Comparison of ENCODE assay signal across 25 cellular contexts in genomic region chr5:140037012-140037411, GRCh38. TPM values are rescaled to one million over a fixed set of nuclear protein-coding genes. Genes with fewer than 3 reads are reported as not detected.
A peak's percentile ranks its signal among the peaks of the same experiment; 100 is the strongest.
DNase-seq lines count a peak whose midpoint lies in the region; ATAC-seq, FAIRE-seq and TF ChIP-seq lines count a peak whose summit lies in the region.
"Had no signal": no experiment of that assay in that cellular context is flagged by ENCODE, and none has a peak within 500 bp of the region (broad histone marks: within the 10 kb centered on the region; RNA-seq: fewer than 3 reads in every experiment).

No MANE protein-coding gene starts in this region.

- peaks cover 9% of the 10 kb centered on the region; the same call in 1 of the 2 replicates for H3K9me3 ChIP-seq in Panc1 (ENCODE audit: control insufficient read depth, insufficient read depth, low read depth, low read length)
- H3K9me3 ChIP-seq in skeletal muscle tissue (ENCODE audit: control insufficient read depth in 3 of 3, low read length in 3 of 3), result no peaks in the 10 kb centered on the region

- H3K4me1 ChIP-seq in Panc1 (ENCODE audit: control insufficient read depth, insufficient read depth, low read length), result peaks cover 36% of the 10 kb centered on the region
- peaks cover 19 to 41% (median 35%) of the 10 kb centered on the region in 3 donors for H3K4me1 ChIP-seq in skeletal muscle tissue (ENCODE audit: control insufficient read depth in 3 of 3, insufficient read depth in 3 of 3, low read length in 3 of 3)

- peak overlapping the region; percentile 98 for H3K27ac ChIP-seq in Panc1 (ENCODE audit: low read length)
- peak overlapping the region; percentile 86 for H3K27ac ChIP-seq in skeletal muscle tissue (ENCODE audit: low read depth, low read length)
- H3K27ac ChIP-seq: GM23248, RWPE1 had no signal

- POLR2A ChIA-PET in Panc1 (lab: Charles Lee), result no interaction called here

- no TSS peak for BruUV-seq in Panc1 (replicated peaks; lab: Mats Ljungman, UMichigan)

- CTCF ChIA-PET in Panc1 (lab: Charles Lee), result no interaction called here

- ATAC-seq in Panc1 (no peak), HG02571 (IDR thresholded peaks at IDR 0.05; ENCODE audit: unreplicated experiment) (no peak)
- ATAC-seq: HepG2 had no signal

- intact Hi-C loops in Panc1 (cut with micrococcal nuclease; ENCODE audit: unreplicated experiment), result loop anchor here (5.0 kb wide), 1 partner anchor 75 kb away; the partner anchor contains the start of gene PURA

- H3K36me3 ChIP-seq in Panc1 (ENCODE audit: control insufficient read depth, insufficient read depth, low read length) (no peaks in the 10 kb centered on the region), skeletal muscle tissue (ENCODE audit: control insufficient read depth in 3 of 3, insufficient read depth in 3 of 3, low read length in 3 of 3) (no peaks in the 10 kb centered on the region)

- H3K27me3 ChIP-seq in Panc1 (ENCODE audit: control insufficient read depth, insufficient read depth, low read length) (no peaks in the 10 kb centered on the region), skeletal muscle tissue (ENCODE audit: control insufficient read depth in 3 of 3, insufficient read depth in 3 of 3, low read length in 3 of 3) (no peaks in the 10 kb centered on the region)

- H3K4me3 ChIP-seq in Panc1 (ENCODE audit: low read depth in 2 of 2, low read length in 2 of 2) (no peak overlapping the region), skeletal muscle tissue (ENCODE audit: low read length in 3 of 3) (no peak overlapping the region)
- H3K4me3 ChIP-seq: GM23248 had no signal

- H3K9ac ChIP-seq in skeletal muscle tissue (ENCODE audit: low read depth in 1 of 3, low read length in 3 of 3), result no peak overlapping the region
- H3K9ac ChIP-seq: GM23248 had no signal

- DNase-seq in D721Med (ENCODE audit: insufficient read length, low spot score) (no peak), Panc1 (ENCODE audit: low read depth, low spot score) (no peak), medulla oblongata (ENCODE audit: extremely low spot score) (peak; percentile 79)
- DNase-seq in activated CD8-positive, alpha-beta memory T cell treated with anti-CD3 and anti-CD28 coated beads for 24 hours, result no peak
- no peak for DNase-seq in stimulated activated CD4-positive, alpha-beta T cell treated with anti-CD3 and anti-CD28 coated beads, Interleukin-2, amount 100 ng/mL, for 24 hours
- DNase-seq: Calu3, DMS153, DND-41, GM23248, H7, NCI-H1105 treated with DMSO at 0.1 percent for 48 hours, NCI-H146, NCI-H1930, NCI-H2107, NCI-H446, NCI-H524 treated with DMSO at 0.1 percent for 48 hours, NCI-H82, SHP77 had no signal

- peak; percentile 67 for FAIRE-seq in D721Med (lab: Jason Lieb, UNC)
- FAIRE-seq: HepG2 had no signal

- in situ Hi-C loops in Panc1 (cut with HindIII; ENCODE audit: low pct_unique_long_range_greater_than_20kb, low sequenced_read_pairs), result no loop called here

- TF ChIP-seq CTCF in D721Med (IDR thresholded peaks at IDR 0.05; ENCODE audit: insufficient read depth, missing control alignments) (no peak), Panc1 (IDR thresholded peaks at IDR 0.05) (no peak)

RNA-seq across cellular contexts. Expression of gene NRG2, which starts 6.1 kb away (rescaled TPM):
- total RNA-seq in Panc1 (2021; ENCODE audit: unreplicated experiment) (20.2 TPM), skeletal muscle tissue (0.52 TPM)
- 20.9 TPM for polyA plus RNA-seq in Panc1 (2012; ENCODE audit: insufficient read length)
- total RNA-seq: A673, GM23248, HepG2, LHCN-M2 had no signal
- polyA plus RNA-seq: BJ, HepG2 had no signal

Comparison
In these comparisons a context has a peak if more than half of its experiments do, and no peak if none do; other contexts are left out.
1. RNA of gene NRG2, which starts 6.1 kb away (total RNA-seq): 20.2 TPM in Panc1 (single experiment); 0.52 TPM in skeletal muscle tissue (single experiment); every median in the first group is over 10 times any median in the second.